Comparison of ENCODE assay signal across 15 cellular contexts in genomic region chr9:4574657-4575243, GRCh38.
DNase-seq lines count a peak whose midpoint lies in the region; ATAC-seq lines count a peak whose summit lies in the region.
"Had no signal": no experiment of that assay in that cellular context is flagged by ENCODE, and none has a peak within 500 bp of the region (broad histone marks: within the 10 kb centered on the region; RNA-seq: fewer than 3 reads in every experiment).

No MANE protein-coding gene starts in this region.

- DNase-seq in SKM-1 treated with dmso at 0.1 percent for 144 hours (lab: John Stamatoyannopoulos, UW; ENCODE audit: unreplicated experiment) (peak; percentile 4), SKM-1 (lab: John Stamatoyannopoulos, UW; ENCODE audit: unreplicated experiment) (no peak), AG08396 (ENCODE audit: low spot score) (no peak)
- DNase-seq in naive thymus-derived CD4-positive, alpha-beta T cell, result no peak
- no peak for DNase-seq in T-helper 2 cell treated with Interferon-gamma antibody and Interleukin-4, amounts not matched to agents 5 μg/mL and 100 μg/mL, for 36 hours (ENCODE audit: low spot score)
- DNase-seq: activated T-cell treated with anti-CD3 and anti-CD28 coated beads, Interleukin-2, amount 50 U/mL, for 4 hours; body of pancreas; naive B cell; NCI-H1105; NCI-H510A treated with DMSO at 0.1 percent for 48 hours; SHP77 treated with DMSO at 0.1 percent for 48 hours; WERI-Rb-1 had no signal

- intact Hi-C loops in naive thymus-derived CD4-positive, alpha-beta T cell (cut with micrococcal nuclease), result no loop called here

- no peaks in the 10 kb centered on the region for H3K9me3 ChIP-seq in naive thymus-derived CD4-positive, alpha-beta T cell (ENCODE audit: control insufficient read depth in 2 of 3, low read length in 3 of 3)
- H3K9me3 ChIP-seq: body of pancreas had no signal

- H3K9me3 Mint-ChIP-seq in naive thymus-derived CD4-positive, alpha-beta T cell, result peaks cover 0 to 4% (median 0%) of the 10 kb centered on the region in 11 donors
- H3K9me3 Mint-ChIP-seq in T-helper 2 cell treated with Interferon-gamma antibody and Interleukin-4, amounts not matched to agents 5 μg/mL and 100 μg/mL, for 36 hours, result no peaks in the 10 kb centered on the region
- H3K9me3 Mint-ChIP-seq: activated T-cell treated with anti-CD3 and anti-CD28 coated beads, Interleukin-2, amount 50 U/mL, for 4 hours; naive B cell had no signal

- H3K27ac ChIP-seq in cingulate gyrus (ENCODE audit: low read depth, low read length), result peak overlapping the region; percentile 35
- no peak overlapping the region for H3K27ac ChIP-seq in naive thymus-derived CD4-positive, alpha-beta T cell (ENCODE audit: low read depth, low read length)
- H3K27ac ChIP-seq: body of pancreas, WERI-Rb-1 had no signal

- H3K4me3 ChIP-seq in naive thymus-derived CD4-positive, alpha-beta T cell (ENCODE audit: low read length), result no peak overlapping the region
- H3K4me3 ChIP-seq: body of pancreas had no signal

- H3K27me3 ChIP-seq in naive thymus-derived CD4-positive, alpha-beta T cell (ENCODE audit: control insufficient read depth in 2 of 2, insufficient read depth in 2 of 2, low read length in 2 of 2), result no peaks in the 10 kb centered on the region
- H3K27me3 ChIP-seq: body of pancreas had no signal

- peaks cover 0 to 44% (median 32%) of the 10 kb centered on the region in 7 donors for H3K4me1 Mint-ChIP-seq in naive thymus-derived CD4-positive, alpha-beta T cell
- H3K4me1 Mint-ChIP-seq in T-helper 2 cell treated with Interferon-gamma antibody and Interleukin-4, amounts not matched to agents 5 μg/mL and 100 μg/mL, for 36 hours (ENCODE audit: low read depth), result peaks cover 24% of the 10 kb centered on the region
- H3K4me1 Mint-ChIP-seq: naive B cell had no signal

- no peaks in the 10 kb centered on the region for H3K27me3 Mint-ChIP-seq in naive thymus-derived CD4-positive, alpha-beta T cell
- H3K27me3 Mint-ChIP-seq in T-helper 2 cell treated with Interferon-gamma antibody and Interleukin-4, amounts not matched to agents 5 μg/mL and 100 μg/mL, for 36 hours (ENCODE audit: low read depth), result no peaks in the 10 kb centered on the region

- POLR2A ChIA-PET in naive thymus-derived CD4-positive, alpha-beta T cell (lab: Charles Lee), result interaction anchor here (3.0 kb wide), 1 partner anchor 9 kb away, joined by 11 read pairs; no protein-coding TSS in a partner anchor

- no peaks in the 10 kb centered on the region for H3K36me3 ChIP-seq in naive thymus-derived CD4-positive, alpha-beta T cell (ENCODE audit: control insufficient read depth in 2 of 3, insufficient read depth in 3 of 3, low read length in 3 of 3)
- H3K36me3 ChIP-seq: WERI-Rb-1 had no signal

- H3K4me1 ChIP-seq in naive thymus-derived CD4-positive, alpha-beta T cell (ENCODE audit: control insufficient read depth in 2 of 2, insufficient read depth in 2 of 2, low read length in 2 of 2), result peaks cover 4 to 11% of the 10 kb centered on the region in 2 donors
- H3K4me1 ChIP-seq: body of pancreas had no signal

- CTCF ChIA-PET in naive thymus-derived CD4-positive, alpha-beta T cell (lab: Charles Lee), result no interaction called here

- peak overlapping the region in 4 of 9 donors; percentile 16 to 86 (median 56) for H3K27ac Mint-ChIP-seq in naive thymus-derived CD4-positive, alpha-beta T cell
- H3K27ac Mint-ChIP-seq in T-helper 2 cell treated with Interferon-gamma antibody and Interleukin-4, amounts not matched to agents 5 μg/mL and 100 μg/mL, for 36 hours, result no peak overlapping the region
- H3K27ac Mint-ChIP-seq: naive B cell had no signal

- peaks cover 0 to 9% (median 0%) of the 10 kb centered on the region in 5 donors for H3K36me3 Mint-ChIP-seq in naive thymus-derived CD4-positive, alpha-beta T cell
- H3K36me3 Mint-ChIP-seq in T-helper 2 cell treated with Interferon-gamma antibody and Interleukin-4, amounts not matched to agents 5 μg/mL and 100 μg/mL, for 36 hours (ENCODE audit: low read depth), result no peaks in the 10 kb centered on the region
- H3K36me3 Mint-ChIP-seq: naive B cell had no signal

- peak overlapping the region in 2 of 10 donors; percentile 3 to 33 for H3K4me3 Mint-ChIP-seq in naive thymus-derived CD4-positive, alpha-beta T cell
- H3K4me3 Mint-ChIP-seq in T-helper 2 cell treated with Interferon-gamma antibody and Interleukin-4, amounts not matched to agents 5 μg/mL and 100 μg/mL, for 36 hours, result no peak overlapping the region
- H3K4me3 Mint-ChIP-seq: activated T-cell treated with anti-CD3 and anti-CD28 coated beads, Interleukin-2, amount 50 U/mL, for 4 hours; naive B cell had no signal

- peak; percentile 93 for ATAC-seq in GM19395 (IDR thresholded peaks at IDR 0.05; ENCODE audit: unreplicated experiment)
- ATAC-seq in HG03095 (IDR thresholded peaks at IDR 0.05; ENCODE audit: unreplicated experiment), result peak; percentile 94
- ATAC-seq in naive thymus-derived CD4-positive, alpha-beta T cell, result no peak
- ATAC-seq: body of pancreas had no signal
